Comparison of ENCODE assay signal across 33 cellular contexts in genomic region chr10:122828716-122829255, GRCh38. TPM values are rescaled to one million over a fixed set of nuclear protein-coding genes. Genes with fewer than 3 reads are reported as not detected.
"Had no signal": no experiment of that assay in that cellular context is flagged by ENCODE, and none has a peak within 500 bp of the region (broad histone marks: within the 10 kb centered on the region; RNA-seq: fewer than 3 reads in every experiment).

No MANE protein-coding gene starts in this region.

- H3K9me3 Mint-ChIP-seq: activated B cell treated with CpG ODN at 0.5 μM for 24 hours; activated CD4-positive, alpha-beta T cell treated with anti-CD3 and anti-CD28 coated beads, Interleukin-2, amount 10 ng/mL, durations not matched to agents 24 days and 14 days; activated CD8-positive, alpha-beta T cell treated with anti-CD3 and anti-CD28 coated beads for 36 hours; activated naive CD4-positive, alpha-beta T cell treated with anti-CD3 and anti-CD28 coated beads, Interleukin-2, amount 10 ng/mL, durations not matched to agents 7 days and 5 days; activated naive CD4-positive, alpha-beta T cell treated with anti-CD3 and anti-CD28 coated beads, Interleukin-2, amount 50 U/mL, for 24 hours; activated naive CD8-positive, alpha-beta T cell treated with anti-CD3 and anti-CD28 coated beads, Interleukin-2, amount 50 U/mL, for 24 hours; activated T-cell treated with anti-CD3 and anti-CD28 coated beads, Interleukin-2, amount 50 U/mL, for 24 hours; activated T-helper 2 cell treated with anti-CD3 and anti-CD28 coated beads, Interferon-gamma antibody, Interleukin-2, Interleukin-4, amounts not matched to agents 10 μg/mL and 5 μg/mL and 100 μg/mL, durations not matched to agents 14 hours and 24 hours and 36 hours; T-helper 1 cell treated with Interleukin-12 subunit alpha and Interleukin-12 subunit beta and Interleukin-4 antibody, amounts not matched to agents 30 μg/mL and 1 μg/mL, for 36 hours; T-helper 2 cell treated with Interferon-gamma antibody and Interleukin-4, amounts not matched to agents 5 μg/mL and 100 μg/mL, for 36 hours had no signal

- H3K4me1 ChIP-seq: ascending aorta, breast epithelium had no signal

- H3K4me3 Mint-ChIP-seq: activated B cell treated with CpG ODN at 0.5 μM for 24 hours; activated CD4-positive, alpha-beta memory T cell treated with anti-CD3 and anti-CD28 coated beads for 36 hours; activated CD4-positive, alpha-beta T cell treated with anti-CD3 and anti-CD28 coated beads, Interleukin-2, amount 10 ng/mL, durations not matched to agents 24 days and 14 days; activated CD8-positive, alpha-beta T cell treated with anti-CD3 and anti-CD28 coated beads for 36 hours; activated naive CD4-positive, alpha-beta T cell treated with anti-CD3 and anti-CD28 coated beads, Interleukin-2, amount 10 ng/mL, durations not matched to agents 7 days and 5 days; activated naive CD4-positive, alpha-beta T cell treated with anti-CD3 and anti-CD28 coated beads, Interleukin-2, amount 50 U/mL, for 24 hours; activated naive CD8-positive, alpha-beta T cell; activated naive CD8-positive, alpha-beta T cell treated with anti-CD3 and anti-CD28 coated beads, Interleukin-2, amount 10 ng/mL, durations not matched to agents 7 days and 5 days; activated naive CD8-positive, alpha-beta T cell treated with anti-CD3 and anti-CD28 coated beads, Interleukin-2, amount 50 U/mL, for 24 hours; activated T-cell treated with anti-CD3 and anti-CD28 coated beads, Interleukin-2, amount 50 U/mL, for 24 hours; T-helper 1 cell treated with Interleukin-12 subunit alpha and Interleukin-12 subunit beta and Interleukin-4 antibody, amounts not matched to agents 30 μg/mL and 1 μg/mL, for 36 hours; T-helper 2 cell treated with Interferon-gamma antibody and Interleukin-4, amounts not matched to agents 5 μg/mL and 100 μg/mL, for 36 hours had no signal

- H3K27me3 ChIP-seq: ascending aorta, brain microvascular endothelial cell had no signal

- H3K4me1 Mint-ChIP-seq: activated B cell treated with CpG ODN at 0.5 μM for 24 hours; activated CD4-positive, alpha-beta T cell treated with anti-CD3 and anti-CD28 coated beads, Interleukin-2, amount 10 ng/mL, durations not matched to agents 24 days and 14 days; activated naive CD4-positive, alpha-beta T cell treated with anti-CD3 and anti-CD28 coated beads, Interleukin-2, amount 10 ng/mL, durations not matched to agents 7 days and 5 days; activated naive CD4-positive, alpha-beta T cell treated with anti-CD3 and anti-CD28 coated beads, Interleukin-2, amount 50 U/mL, for 24 hours; activated naive CD8-positive, alpha-beta T cell treated with anti-CD3 and anti-CD28 coated beads, Interleukin-2, amount 10 ng/mL, durations not matched to agents 7 days and 5 days; activated naive CD8-positive, alpha-beta T cell treated with anti-CD3 and anti-CD28 coated beads, Interleukin-2, amount 50 U/mL, for 24 hours had no signal

- H3K36me3 ChIP-seq: ascending aorta, brain microvascular endothelial cell, breast epithelium had no signal

- H3K27ac Mint-ChIP-seq: activated B cell treated with CpG ODN at 0.5 μM for 24 hours; activated CD4-positive, alpha-beta memory T cell treated with anti-CD3 and anti-CD28 coated beads for 36 hours; activated CD4-positive, alpha-beta T cell treated with anti-CD3 and anti-CD28 coated beads, Interleukin-2, amount 10 ng/mL, durations not matched to agents 24 days and 14 days; activated CD8-positive, alpha-beta T cell treated with anti-CD3 and anti-CD28 coated beads for 36 hours; activated naive CD4-positive, alpha-beta T cell treated with anti-CD3 and anti-CD28 coated beads, Interleukin-2, amount 10 ng/mL, durations not matched to agents 7 days and 5 days; activated naive CD4-positive, alpha-beta T cell treated with anti-CD3 and anti-CD28 coated beads, Interleukin-2, amount 50 U/mL, for 24 hours; activated naive CD8-positive, alpha-beta T cell; activated naive CD8-positive, alpha-beta T cell treated with anti-CD3 and anti-CD28 coated beads, Interleukin-2, amount 10 ng/mL, durations not matched to agents 7 days and 5 days; activated naive CD8-positive, alpha-beta T cell treated with anti-CD3 and anti-CD28 coated beads, Interleukin-2, amount 50 U/mL, for 24 hours; activated T-cell treated with anti-CD3 and anti-CD28 coated beads, Interleukin-2, amount 50 U/mL, for 24 hours; activated T-helper 2 cell treated with anti-CD3 and anti-CD28 coated beads, Interferon-gamma antibody, Interleukin-2, Interleukin-4, amounts not matched to agents 10 μg/mL and 5 μg/mL and 100 μg/mL, durations not matched to agents 14 hours and 24 hours and 36 hours; T-helper 1 cell treated with Interleukin-12 subunit alpha and Interleukin-12 subunit beta and Interleukin-4 antibody, amounts not matched to agents 30 μg/mL and 1 μg/mL, for 36 hours; T-helper 2 cell treated with Interferon-gamma antibody and Interleukin-4, amounts not matched to agents 5 μg/mL and 100 μg/mL, for 36 hours had no signal

- DNase-seq: activated B cell treated with CpG ODN at 0.5 μM for 24 hours; activated CD4-positive, alpha-beta memory T cell treated with anti-CD3 and anti-CD28 coated beads for 36 hours; activated CD4-positive, alpha-beta T cell treated with anti-CD3 and anti-CD28 coated beads for 4 hours; activated CD4-positive, alpha-beta T cell treated with anti-CD3 and anti-CD28 coated beads, Interleukin-2, amount 10 ng/mL, durations not matched to agents 24 days and 14 days; activated CD4-positive, alpha-beta T cell treated with anti-CD3 and anti-CD28 coated beads, Interleukin-2, amount 50 U/mL, for 1 hour; activated CD4-positive, alpha-beta T cell treated with anti-CD3 and anti-CD28 coated beads, Interleukin-2, amount 50 U/mL, for 4 hours; activated CD4-positive, CD25-positive, alpha-beta regulatory T cell treated with anti-CD3 and anti-CD28 coated beads, Interleukin-2, amount 50 U/mL, for 72 hours; activated CD8-positive, alpha-beta memory T cell treated with anti-CD3 and anti-CD28 coated beads, Interleukin-2, amount 50 U/mL, for 4 hours; activated CD8-positive, alpha-beta T cell treated with anti-CD3 and anti-CD28 coated beads for 36 hours; activated effector memory CD4-positive, alpha-beta T cell treated with Interleukin-2 at 50 U/mL for 16 hours; activated gamma-delta T cell; activated naive CD4-positive, alpha-beta T cell treated with anti-CD3 and anti-CD28 coated beads, Interleukin-2, amount 10 ng/mL, durations not matched to agents 7 days and 5 days; activated naive CD4-positive, alpha-beta T cell treated with Interleukin-2 at 50 U/mL for 16 hours; activated naive CD8-positive, alpha-beta T cell treated with anti-CD3 and anti-CD28 coated beads, Interleukin-2, amount 10 ng/mL, durations not matched to agents 7 days and 5 days; activated naive CD8-positive, alpha-beta T cell treated with anti-CD3 and anti-CD28 coated beads, Interleukin-2, amount 50 U/mL, for 24 hours; activated T-cell treated with anti-CD3 and anti-CD28 coated beads, Interleukin-2, amount 50 U/mL, for 24 hours; activated T-cell treated with anti-CD3 and anti-CD28 coated beads, Interleukin-2, amount 50 U/mL, for 48 hours; amygdala; anterior cingulate cortex; brain microvascular endothelial cell; central memory CD4-positive, alpha-beta T cell; T-helper 1 cell; T-helper 2 cell; T-helper 9 cell had no signal

- H3K4me3 ChIP-seq: ascending aorta, breast epithelium had no signal

- H3K27ac ChIP-seq: ascending aorta, brain microvascular endothelial cell, breast epithelium, VCaP had no signal

- ATAC-seq: activated CD8-positive, alpha-beta T cell treated with anti-CD3 and anti-CD28 coated beads for 36 hours; activated naive CD8-positive, alpha-beta T cell treated with anti-CD3 and anti-CD28 coated beads, Interleukin-2, amount 50 U/mL, for 24 hours had no signal

- FAIRE-seq: TTC549 had no signal

- H3K9me3 ChIP-seq: ascending aorta, breast epithelium had no signal

RNA-seq across cellular contexts. Expression of gene CUZD1, which starts 16.9 kb away (rescaled TPM):
- total RNA-seq: ascending aorta had no signal

RNA-seq across cellular contexts. Expression of gene FAM24B, which starts 50.6 kb away (rescaled TPM):
- total RNA-seq: ascending aorta had no signal
